Comparison of ENCODE assay signal across 11 cellular contexts in genomic region chr20:24696396-24696795, GRCh38.
"Had no signal": no experiment of that assay in that cellular context is flagged by ENCODE, and none has a peak within 500 bp of the region (broad histone marks: within the 10 kb centered on the region; RNA-seq: fewer than 3 reads in every experiment).

No MANE protein-coding gene starts in this region.

- H3K9me3 Mint-ChIP-seq: activated CD4-positive, alpha-beta T cell treated with anti-CD3 and anti-CD28 coated beads, Interleukin-2, amount 10 ng/mL, durations not matched to agents 24 days and 14 days; activated naive CD4-positive, alpha-beta T cell treated with anti-CD3 and anti-CD28 coated beads, Interleukin-2, amount 50 U/mL, for 72 hours; activated T-cell treated with anti-CD3 and anti-CD28 coated beads, Interleukin-2, amount 50 U/mL, for 72 hours; neural crest cell; T-helper 2 cell treated with Interferon-gamma antibody and Interleukin-4, amounts not matched to agents 5 μg/mL and 100 μg/mL, for 36 hours had no signal

- H3K27ac Mint-ChIP-seq: activated CD4-positive, alpha-beta T cell treated with anti-CD3 and anti-CD28 coated beads, Interleukin-2, amount 10 ng/mL, durations not matched to agents 24 days and 14 days; activated naive CD4-positive, alpha-beta T cell treated with anti-CD3 and anti-CD28 coated beads, Interleukin-2, amount 50 U/mL, for 72 hours; activated T-cell treated with anti-CD3 and anti-CD28 coated beads, Interleukin-2, amount 50 U/mL, for 72 hours; T-helper 2 cell treated with Interferon-gamma antibody and Interleukin-4, amounts not matched to agents 5 μg/mL and 100 μg/mL, for 36 hours had no signal

- H3K4me1 Mint-ChIP-seq: activated CD4-positive, alpha-beta T cell treated with anti-CD3 and anti-CD28 coated beads, Interleukin-2, amount 10 ng/mL, durations not matched to agents 24 days and 14 days; neural crest cell had no signal

- H3K36me3 Mint-ChIP-seq: activated naive CD4-positive, alpha-beta T cell treated with anti-CD3 and anti-CD28 coated beads, Interleukin-2, amount 50 U/mL, for 72 hours had no signal

- ATAC-seq: activated naive CD4-positive, alpha-beta T cell treated with anti-CD3 and anti-CD28 coated beads, Interleukin-2, amount 50 U/mL, for 72 hours; activated T-cell treated with anti-CD3 and anti-CD28 coated beads, Interleukin-2, amount 50 U/mL, for 72 hours had no signal

- H3K27me3 Mint-ChIP-seq: activated CD4-positive, alpha-beta T cell treated with anti-CD3 and anti-CD28 coated beads, Interleukin-2, amount 10 ng/mL, durations not matched to agents 24 days and 14 days had no signal

- H3K4me3 Mint-ChIP-seq: activated CD4-positive, alpha-beta T cell treated with anti-CD3 and anti-CD28 coated beads, Interleukin-2, amount 10 ng/mL, durations not matched to agents 24 days and 14 days; activated T-cell treated with anti-CD3 and anti-CD28 coated beads, Interleukin-2, amount 50 U/mL, for 72 hours; neural crest cell; T-helper 2 cell treated with Interferon-gamma antibody and Interleukin-4, amounts not matched to agents 5 μg/mL and 100 μg/mL, for 36 hours had no signal

- DNase-seq: activated CD4-positive, alpha-beta T cell treated with anti-CD3 and anti-CD28 coated beads, Interleukin-2, amount 10 ng/mL, durations not matched to agents 24 days and 14 days; activated CD4-positive, CD25-positive, alpha-beta regulatory T cell; activated gamma-delta T cell; activated T-cell treated with anti-CD3 and anti-CD28 coated beads, Interleukin-2, amount 50 U/mL, for 72 hours; caudate nucleus; kidney glomerular epithelial cell; stimulated activated CD4-positive, alpha-beta T cell treated with anti-CD3 and anti-CD28 coated beads, Interleukin-1b, Interleukin-23, amount 100 ng/mL, for 48 hours; thyroid gland had no signal
